Comparison of ENCODE assay signal across 8 cellular contexts in the genomic region with DNA sequence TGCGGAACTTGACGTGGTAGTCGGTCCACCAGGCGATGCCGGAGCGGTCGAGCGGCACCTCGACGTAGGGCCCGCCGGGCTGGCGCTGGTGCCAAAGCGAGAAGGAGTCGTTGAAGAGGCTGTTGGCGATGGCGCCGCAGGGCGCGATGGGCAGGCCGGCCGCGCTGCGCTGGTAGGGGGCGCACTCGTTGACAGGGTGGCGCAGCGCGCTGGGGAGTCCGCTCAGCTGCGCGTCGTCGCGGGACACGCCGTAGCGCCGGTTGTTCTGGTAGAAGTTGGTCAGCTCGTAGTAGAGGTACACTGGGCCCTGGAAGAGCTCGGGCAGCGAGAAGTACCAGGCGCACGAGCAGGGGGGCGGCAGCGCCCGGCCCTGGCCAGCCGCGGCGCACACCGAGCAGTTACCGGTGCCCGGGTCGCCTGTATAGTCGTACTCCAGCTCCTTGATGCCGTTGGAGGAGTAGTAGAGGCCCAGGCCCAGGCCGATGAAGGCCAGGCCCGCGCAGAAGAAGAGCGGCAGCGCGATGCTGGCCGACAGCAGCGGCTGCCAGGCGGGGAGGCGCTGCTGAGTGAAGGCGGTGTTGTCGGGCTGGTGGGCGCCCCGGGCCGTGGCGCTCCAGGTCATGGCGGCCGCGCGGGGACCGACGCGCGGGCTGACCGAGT. TPM values are rescaled to one million over a fixed set of nuclear protein-coding genes. Genes with fewer than 3 reads are reported as not detected.
DNase-seq lines count a peak whose midpoint lies in the region; ATAC-seq, FAIRE-seq and TF ChIP-seq lines count a peak whose summit lies in the region.

No MANE protein-coding gene starts in this region.

- H3K4me1 ChIP-seq in gastroesophageal sphincter = peaks cover 0 to 23% (median 0%) of the 10 kb centered on the region in 3 donors
- H3K4me1 ChIP-seq in pancreas = peaks cover 9 to 37% (median 17%) of the 10 kb centered on the region in 3 donors
- H3K4me1 ChIP-seq in thymus (ENCODE audit: control insufficient read depth, insufficient read depth, low read length) = peaks cover 6% of the 10 kb centered on the region

- TF ChIP-seq EP300 in gastroesophageal sphincter (IDR thresholded peaks at IDR 0.05) = no peak

- peak; percentile 56 for TF ChIP-seq CTCF in GM10266 (IDR thresholded peaks at IDR 0.05; ENCODE audit: control insufficient read depth, insufficient read depth, low read depth, missing control alignments)
- TF ChIP-seq CTCF in gastroesophageal sphincter (IDR thresholded peaks at IDR 0.05) = peak in 2 of 4 experiments; percentile 6 to 63
- TF ChIP-seq CTCF in pancreas (IDR thresholded peaks at IDR 0.05) = peak in 3 of 4 donors; percentile 28 to 41 (median 41)

- no peak for FAIRE-seq in pancreas (lab: Jason Lieb, UNC)

- DNase-seq in GM10266 (ENCODE audit: extremely low spot score) (peak; percentile 62), NCI-H526 treated with DMSO at 0.1 percent for 48 hours (lab: John Stamatoyannopoulos, UW) (peak; percentile 78), pancreas (peak; percentile 76 to 92 (median 82)), hepatic stellate cell (ENCODE audit: low spot score) (no peak), inferior parietal cortex (ENCODE audit: extremely low spot score) (no peak)
- DNase-seq in activated effector memory CD4-positive, alpha-beta T cell treated with Interleukin-2 at 50 U/mL for 16 hours = peak; percentile 76

- H3K9me3 ChIP-seq in gastroesophageal sphincter (no peaks in the 10 kb centered on the region), pancreas (no peaks in the 10 kb centered on the region), thymus (ENCODE audit: control insufficient read depth) (no peaks in the 10 kb centered on the region)

- peak in 1 of 2 donors; percentile 23 for TF ChIP-seq POLR2A in gastroesophageal sphincter (IDR thresholded peaks at IDR 0.05)

- intact Hi-C loops in pancreas (cut with DNase I) = no loop called here

- peak; percentile 67 for ATAC-seq in gastroesophageal sphincter
- ATAC-seq in pancreas = peak; percentile 68 to 78 (median 75)

- no CpG with 5 or more reads among the region's 81 CpGs for WGBS in gastroesophageal sphincter (ENCODE audit: low coverage in 1 of 2), 2 donors
- WGBS in pancreas, 2 donors = 0 to 1% methylated on average over 63 to 81 of the region's 81 CpGs
- WGBS in thymus = 1% methylated on average over 81 of the region's 81 CpGs

- H3K4me3 ChIP-seq in gastroesophageal sphincter (peak overlapping the region; percentile 11 to 61), pancreas (peak overlapping the region; percentile 61 to 86 (median 72)), thymus (ENCODE audit: low read length) (peak overlapping the region; percentile 46)

- H3K27me3 ChIP-seq in gastroesophageal sphincter (peaks cover 53% of the 10 kb centered on the region), pancreas (no peaks in the 10 kb centered on the region), thymus (ENCODE audit: control insufficient read depth, insufficient read depth) (peaks cover 25% of the 10 kb centered on the region)

- H3K36me3 ChIP-seq in gastroesophageal sphincter (no peaks in the 10 kb centered on the region), pancreas (no peaks in the 10 kb centered on the region), thymus (ENCODE audit: control insufficient read depth, insufficient read depth) (no peaks in the 10 kb centered on the region)

- H3K27ac ChIP-seq in gastroesophageal sphincter (peak overlapping the region in 3 of 4 donors; percentile 75 to 83 (median 80)), pancreas (peak overlapping the region; percentile 98 to 100 (median 99)), thymus (ENCODE audit: low read depth) (peak overlapping the region; percentile 22)

RNA-seq across cellular contexts. Expression of a gene that starts 0.5 kb away (rescaled TPM):
- total RNA-seq in gastroesophageal sphincter (1 to 10 TPM; 1.6 to 4.8 (median 2.6) TPM), pancreas (10 to 100 TPM; 15.7 to 21.3 (median 17.7) TPM)
- polyA plus RNA-seq in pancreas (10 to 100 TPM; 10.1 to 18.9 TPM), thymus (20.0 TPM)

RNA-seq across cellular contexts. Expression of a gene that starts 40.7 kb away (rescaled TPM):
- total RNA-seq in gastroesophageal sphincter (10 to 100 TPM; 17.9 to 28.7 (median 25.0) TPM), pancreas (10 to 100 TPM in 3 of 6 donors, 1 to 10 TPM in 3; 5.2 to 16.9 (median 9.5) TPM)
- polyA plus RNA-seq in pancreas (1 to 10 TPM; 3.6 to 9.2 TPM), thymus (73.5 TPM)

Comparison
In these comparisons a context has a peak if more than half of its experiments do, and no peak if none do; other contexts are left out.
1. DNase-seq: peak in GM10266 (single experiment), NCI-H526 treated with DMSO at 0.1 percent for 48 hours (single experiment), activated effector memory CD4-positive, alpha-beta T cell treated with Interleukin-2 at 50 U/mL for 16 hours (single experiment) and pancreas (6 of 6); none in hepatic stellate cell (single experiment) and inferior parietal cortex (single experiment).
2. H3K27ac ChIP-seq: peak in every context shown above with its lines; median percentile 99 in pancreas; 80 in gastroesophageal sphincter; 22 in thymus.
3. Peak in every context shown above with its lines, with median percentiles within 50 percentile points of each other: H3K4me3 ChIP-seq.